Comparison of ENCODE assay signal across 8 cellular contexts in genomic region chr19:4969292-4969771, GRCh38. TPM values are rescaled to one million over a fixed set of nuclear protein-coding genes. Genes with fewer than 3 reads are reported as not detected.
DNase-seq lines count a peak whose midpoint lies in the region; ATAC-seq and TF ChIP-seq lines count a peak whose summit lies in the region.

No MANE protein-coding gene starts in this region.

- H3K4me1 ChIP-seq in NT2/D1 (ENCODE audit: insufficient read depth, insufficient read length) = peaks cover 20% of the 10 kb centered on the region
- peaks cover 36% of the 10 kb centered on the region for H3K4me1 ChIP-seq in psoas muscle

- H3K4me3 ChIP-seq in NT2/D1 (ENCODE audit: insufficient read length, low read depth) = peak overlapping the region; percentile 60
- peak overlapping the region; percentile 91 for H3K4me3 ChIP-seq in epithelial cell of proximal tubule (ENCODE audit: low read depth, low read length)
- H3K4me3 ChIP-seq in psoas muscle = peak overlapping the region; percentile 73

- H3K27ac ChIP-seq in psoas muscle = peak overlapping the region; percentile 71

- in situ Hi-C loops in G401 (cut with HindIII; ENCODE audit: low sequenced_read_pairs) = no loop called here

- ATAC-seq in GM19023 (IDR thresholded peaks at IDR 0.05; ENCODE audit: unreplicated experiment) = peak; percentile 1
- no peak for ATAC-seq in psoas muscle
- ATAC-seq in GM21423 (IDR thresholded peaks at IDR 0.05; ENCODE audit: unreplicated experiment) = no peak
- ATAC-seq in HG03442 (IDR thresholded peaks at IDR 0.05; ENCODE audit: unreplicated experiment) = no peak
- no peak for ATAC-seq in HG02885 (IDR thresholded peaks at IDR 0.05; ENCODE audit: poor library complexity, unreplicated experiment)

- peak overlapping the region; percentile 79 for H3K9ac ChIP-seq in NT2/D1 (ENCODE audit: insufficient read length, low read depth)

- H3K9me3 ChIP-seq in NT2/D1 (ENCODE audit: insufficient read depth, low read length) (no peaks in the 10 kb centered on the region), psoas muscle (no peaks in the 10 kb centered on the region)

- no peak for TF ChIP-seq CTCF in epithelial cell of proximal tubule (conservative IDR thresholded peaks at IDR 0.05; ENCODE audit: low read depth, low read length)
- TF ChIP-seq CTCF in psoas muscle (IDR thresholded peaks at IDR 0.05) = no peak

- intact Hi-C loops in psoas muscle (cut with DNase I) = loop anchor here in 1 of 2 donors (5.0 kb wide), 1 partner anchor 92 kb away; no protein-coding TSS in a partner anchor

- WGBS in psoas muscle, 3 donors = 1% methylated on average over 20 to 54 of the region's 54 CpGs

- peaks cover 2% of the 10 kb centered on the region for H3K36me3 ChIP-seq in NT2/D1 (ENCODE audit: insufficient read depth, insufficient read length, low read length)
- H3K36me3 ChIP-seq in psoas muscle (ENCODE audit: insufficient read depth in 1 of 2, low read depth in 1 of 2) = no peaks in the 10 kb centered on the region

- DNase-seq in NT2/D1 (ENCODE audit: low read depth, low spot score) (no peak), epithelial cell of proximal tubule (ENCODE audit: low read depth) (no peak), psoas muscle (no peak), G401 (ENCODE audit: low spot score) (no peak)

- H3K27me3 ChIP-seq in NT2/D1 (ENCODE audit: insufficient read depth, insufficient read length) (peaks cover 5% of the 10 kb centered on the region), psoas muscle (ENCODE audit: insufficient read depth in 3 of 3, low read length in 2 of 3) (no peaks in the 10 kb centered on the region)

RNA-seq across cellular contexts. Expression of gene KDM4B, which starts 0.4 kb away (rescaled TPM):
- total RNA-seq in epithelial cell of proximal tubule (11.6 and 20.5 TPM in 2 replicates), psoas muscle (10 to 100 TPM; 22.9 to 45.9 (median 37.8) TPM)
- polyA plus RNA-seq in psoas muscle = 10 to 100 TPM in 2 of 3 donors, 1 to 10 TPM in 1; 9.3 to 29.5 (median 19.9) TPM
- total RNA-seq in G401 (2014; rRNA removed; shearing (Covaris generic)) = 15.5 and 19.3 TPM in 2 replicates
